ENCODE assay signal across 8 cellular contexts in genomic region chr18:56651771-56652092, GRCh38. TPM values are rescaled to one million over a fixed set of nuclear protein-coding genes. Genes with fewer than 3 reads are reported as not detected.
A peak's percentile ranks its signal among the peaks of the same experiment; 100 is the strongest.
DNase-seq lines count a peak whose midpoint lies in the region; ATAC-seq and TF ChIP-seq lines count a peak whose summit lies in the region.

No MANE protein-coding gene starts in this region.

- DNase-seq in RKO (ENCODE audit: low spot score): peak; percentile 23
- no peak for DNase-seq in trophoblast cell
- DNase-seq in NCI-H2107 (lab: John Stamatoyannopoulos, UW): no peak
- DNase-seq in NAMALWA (ENCODE audit: low spot score): no peak
- no peak for DNase-seq in amniotic stem cell (lab: John Stamatoyannopoulos, UW)

- 6 to 7% methylated on average over 5 of the region's 5 CpGs for WGBS in esophagus, 2 donors
- no CpG with 5 or more reads among the region's 5 CpGs for WGBS in trophoblast cell (ENCODE audit: extremely low coverage, insufficient coverage, insufficient read length)

- peak overlapping the region; percentile 57 for H3K9ac ChIP-seq in trophoblast cell (ENCODE audit: low read length)

- no peak overlapping the region for H2BK5ac ChIP-seq in trophoblast cell (ENCODE audit: low read depth, low read length, poor library complexity)

- no peak overlapping the region for H3K18ac ChIP-seq in trophoblast cell (ENCODE audit: low read length)

- no peak overlapping the region for H3K23ac ChIP-seq in trophoblast cell (ENCODE audit: low read length)

- H3K14ac ChIP-seq in trophoblast cell (ENCODE audit: low read length): no peak overlapping the region

- H2AK5ac ChIP-seq in trophoblast cell (ENCODE audit: low read length): no peak overlapping the region

- no peaks in the 10 kb centered on the region for H3K9me3 ChIP-seq in DOHH2 (ENCODE audit: control insufficient read depth, insufficient read depth, low read length)
- no peaks in the 10 kb centered on the region for H3K9me3 ChIP-seq in esophagus (ENCODE audit: control insufficient read depth in 2 of 2, insufficient read depth in 1 of 2, low read depth in 1 of 2, low read length in 1 of 2)
- no peaks in the 10 kb centered on the region for H3K9me3 ChIP-seq in trophoblast cell (ENCODE audit: insufficient read depth, low read depth, low read length)

- peak overlapping the region; percentile 66 for H2AFZ ChIP-seq in trophoblast cell (ENCODE audit: insufficient read depth, low read length, poor library complexity)

- no peak overlapping the region for H2BK12ac ChIP-seq in trophoblast cell (ENCODE audit: low read length)

- H3K27me3 ChIP-seq in DOHH2 (ENCODE audit: control insufficient read depth, low read length) (no peaks in the 10 kb centered on the region), esophagus (ENCODE audit: control insufficient read depth in 1 of 2, insufficient read depth in 2 of 2, low read length in 2 of 2) (no peaks in the 10 kb centered on the region), trophoblast cell (ENCODE audit: insufficient read depth, low read length) (no peaks in the 10 kb centered on the region)

- peaks cover 5% of the 10 kb centered on the region for H3F3A ChIP-seq in DOHH2 (ENCODE audit: control insufficient read depth, insufficient read depth)

- no peak overlapping the region for H4K91ac ChIP-seq in trophoblast cell (ENCODE audit: low read depth, low read length)

- no peak overlapping the region for H3K4ac ChIP-seq in trophoblast cell (ENCODE audit: low read depth, low read length)

- H3K4me1 ChIP-seq in DOHH2 (ENCODE audit: control insufficient read depth, low read length): peaks cover 48% of the 10 kb centered on the region
- H3K4me1 ChIP-seq in esophagus (ENCODE audit: control insufficient read depth in 2 of 2, insufficient read depth in 2 of 2, low read length in 1 of 2): no peaks in the 10 kb centered on the region
- no peaks in the 10 kb centered on the region for H3K4me1 ChIP-seq in trophoblast cell (ENCODE audit: control insufficient read depth in 1 of 2, insufficient read depth in 2 of 2, low read length in 2 of 2)

- no peak for ATAC-seq in HG03045 (IDR thresholded peaks at IDR 0.05; ENCODE audit: unreplicated experiment)

- H3K27ac ChIP-seq in DOHH2 (ENCODE audit: low read depth, low read length) (peak overlapping the region; percentile 41; the same call in 1 of the 2 replicates), esophagus (ENCODE audit: low read depth in 2 of 2, low read length in 1 of 2) (peak overlapping the region; percentile 72 to 96), trophoblast cell (ENCODE audit: low read depth, low read length) (no peak overlapping the region)

- H3K4me3 ChIP-seq in DOHH2 (ENCODE audit: low read length) (peak overlapping the region; percentile 80), esophagus (ENCODE audit: low read depth in 1 of 2, low read length in 2 of 2) (peak overlapping the region; percentile 75 to 90), trophoblast cell (ENCODE audit: low read depth, low read length) (peak overlapping the region; percentile 87)

- TF ChIP-seq CTCF in DOHH2 (IDR thresholded peaks at IDR 0.05; ENCODE audit: low read depth, low read length, poor library complexity, severe bottlenecking): no peak

- H3K79me2 ChIP-seq in DOHH2 (ENCODE audit: control insufficient read depth, low read length): peaks cover 50% of the 10 kb centered on the region
- H3K79me2 ChIP-seq in trophoblast cell (ENCODE audit: control insufficient read depth, insufficient read depth, low read length, poor library complexity): peaks cover 3% of the 10 kb centered on the region

- H4K12ac ChIP-seq in trophoblast cell (ENCODE audit: low read depth, low read length): no peak overlapping the region

- no peaks in the 10 kb centered on the region for H4K20me1 ChIP-seq in DOHH2 (ENCODE audit: control insufficient read depth, insufficient read depth, low read depth, low read length)

- no peak overlapping the region for H2BK120ac ChIP-seq in trophoblast cell (ENCODE audit: insufficient read depth, low read length, poor library complexity)

- H3K4me2 ChIP-seq in DOHH2 (ENCODE audit: low read length) (peak overlapping the region; percentile 74), trophoblast cell (ENCODE audit: low read length) (peak overlapping the region; percentile 58)

- H4K8ac ChIP-seq in trophoblast cell (ENCODE audit: low read depth, low read length): peak overlapping the region; percentile 79

- peaks cover 4% of the 10 kb centered on the region; the same call in 1 of the 2 replicates for H3K36me3 ChIP-seq in DOHH2 (ENCODE audit: control insufficient read depth, low read length)
- H3K36me3 ChIP-seq in esophagus (ENCODE audit: control insufficient read depth in 2 of 2, insufficient read depth in 2 of 2, low read length in 1 of 2): no peaks in the 10 kb centered on the region
- H3K36me3 ChIP-seq in trophoblast cell (ENCODE audit: control insufficient read depth in 1 of 2, insufficient read depth in 2 of 2, low read length in 2 of 2): no peaks in the 10 kb centered on the region

- no peaks in the 10 kb centered on the region for H3K79me1 ChIP-seq in trophoblast cell (ENCODE audit: low read length)

- H3K9me2 ChIP-seq in DOHH2 (replicated peaks; ENCODE audit: control insufficient read depth, low read length): no peaks in the 10 kb centered on the region

RNA-seq across cellular contexts. Expression of gene WDR7, which starts 0.6 kb away (rescaled TPM):
- 1 to 10 TPM; 2.2 to 2.8 TPM for polyA plus RNA-seq in esophagus
- polyA plus RNA-seq in trophoblast cell (2013): 4.9 and 7.2 TPM in 2 replicates

RNA-seq across cellular contexts. Expression of gene TXNL1, which starts 13.3 kb away (rescaled TPM):
- polyA plus RNA-seq in esophagus: 10 to 100 TPM; 57.2 to 59.5 TPM
- 114 and 116 TPM in 2 replicates for polyA plus RNA-seq in trophoblast cell (2013)
